In the genomic region with DNA sequence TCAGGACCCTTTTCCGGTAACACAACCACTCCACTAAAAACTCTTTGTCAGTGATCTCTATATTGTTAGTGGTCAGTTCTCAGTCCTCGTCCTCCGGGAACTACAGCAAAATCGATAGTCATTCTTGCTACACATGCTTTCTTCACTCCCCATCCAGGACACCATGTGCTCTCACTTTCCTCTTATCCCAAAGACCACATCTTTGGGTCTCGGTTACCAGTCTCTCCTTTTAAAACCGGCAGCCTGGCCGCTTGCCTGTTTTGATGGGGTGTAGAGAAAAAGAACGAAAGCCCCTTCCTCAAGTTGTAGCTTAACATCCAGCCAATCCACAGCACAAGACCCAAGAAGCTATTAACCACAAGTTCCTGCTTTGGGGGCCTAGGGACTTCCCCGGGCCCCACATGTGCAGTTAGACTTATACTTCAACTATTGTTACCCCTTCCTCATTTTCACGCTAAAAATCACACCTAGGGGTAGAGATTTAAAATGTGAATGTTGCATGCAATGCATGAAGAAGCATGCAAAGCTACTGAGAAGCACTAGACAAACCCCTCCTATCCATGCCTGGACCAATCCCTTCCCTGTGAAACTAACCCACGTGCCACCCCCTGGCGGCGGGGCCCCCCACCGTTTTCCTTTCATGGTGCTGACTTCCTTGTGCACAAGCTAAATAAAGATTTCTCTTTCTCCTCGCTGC, we compare ENCODE assay signal across 1 cellular context.
TF ChIP-seq lines count a peak whose summit lies in the region.

No MANE protein-coding gene starts in this region.

TF ChIP-seq in HepG2, 621 proteins besides CTCF, POLR2A, EP300 and RAD21:
- TF ChIP-seq ZBTB7B (CRISPR knock-in tag; IDR thresholded peaks at IDR 0.05): no peak
- TF ChIP-seq, protein P1, sequence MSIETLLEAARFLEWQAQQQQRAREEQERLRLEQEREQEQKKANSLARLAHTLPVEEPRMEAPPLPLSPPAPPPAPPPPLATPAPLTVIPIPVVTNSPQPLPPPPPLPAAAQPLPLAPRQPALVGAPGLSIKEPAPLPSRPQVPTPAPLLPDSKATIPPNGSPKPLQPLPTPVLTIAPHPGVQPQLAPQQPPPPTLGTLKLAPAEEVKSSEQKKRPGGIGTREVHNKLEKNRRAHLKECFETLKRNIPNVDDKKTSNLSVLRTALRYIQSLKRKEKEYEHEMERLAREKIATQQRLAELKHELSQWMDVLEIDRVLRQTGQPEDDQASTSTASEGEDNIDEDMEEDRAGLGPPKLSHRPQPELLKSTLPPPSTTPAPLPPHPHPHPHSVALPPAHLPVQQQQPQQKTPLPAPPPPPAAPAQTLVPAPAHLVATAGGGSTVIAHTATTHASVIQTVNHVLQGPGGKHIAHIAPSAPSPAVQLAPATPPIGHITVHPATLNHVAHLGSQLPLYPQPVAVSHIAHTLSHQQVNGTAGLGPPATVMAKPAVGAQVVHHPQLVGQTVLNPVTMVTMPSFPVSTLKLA (IDR thresholded peaks at IDR 0.05): peak; percentile 96
